26 cellular contexts compared by ENCODE assay signal in genomic region chr9:89037891-89038290, GRCh38. TPM values are rescaled to one million over a fixed set of nuclear protein-coding genes. Genes with fewer than 3 reads are reported as not detected.
A peak's percentile ranks its signal among the peaks of the same experiment; 100 is the strongest.
DNase-seq lines count a peak whose midpoint lies in the region; ATAC-seq and TF ChIP-seq lines count a peak whose summit lies in the region.
"Had no signal": no experiment of that assay in that cellular context is flagged by ENCODE, and none has a peak within 500 bp of the region (broad histone marks: within the 10 kb centered on the region; RNA-seq: fewer than 3 reads in every experiment).

No MANE protein-coding gene starts in this region.

- no peak overlapping the region for H3K4me3 Mint-ChIP-seq in Caco-2 (ENCODE audit: unreplicated experiment)
- H3K4me3 Mint-ChIP-seq: activated CD4-positive, alpha-beta T cell treated with anti-CD3 and anti-CD28 coated beads for 36 hours; activated CD8-positive, alpha-beta T cell treated with anti-CD3 and anti-CD28 coated beads for 36 hours; activated naive CD4-positive, alpha-beta T cell treated with anti-CD3 and anti-CD28 coated beads, Interleukin-2, amount 10 ng/mL, durations not matched to agents 7 days and 5 days; activated T-helper 17 cell treated with anti-CD3 and anti-CD28 coated beads, Interleukin-2, amount 50 U/mL, for 72 hours; CD8-positive, alpha-beta T cell; naive thymus-derived CD4-positive, alpha-beta T cell; T-helper 2 cell treated with Interferon-gamma antibody and Interleukin-4, amounts not matched to agents 5 μg/mL and 100 μg/mL, for 36 hours had no signal

- in situ Hi-C loops in transverse colon (cut with MboI; ENCODE audit: low pct_ligation_motif_present in 1 of 4, low pct_unique_long_range_greater_than_20kb in 1 of 4, low sequenced_read_pairs in 3 of 4) = no loop called here

- no peaks in the 10 kb centered on the region for H3K36me3 ChIP-seq in transverse colon
- no peaks in the 10 kb centered on the region for H3K36me3 ChIP-seq in Caco-2 (ENCODE audit: control insufficient read depth, insufficient read depth, low read length)

- H3K27me3 ChIP-seq in HL-60 (ENCODE audit: insufficient read depth, poor library complexity, severe bottlenecking) (no peaks in the 10 kb centered on the region), dorsolateral prefrontal cortex (no peaks in the 10 kb centered on the region), transverse colon (no peaks in the 10 kb centered on the region), Caco-2 (replicated peaks; ENCODE audit: control insufficient read depth, insufficient read depth, low read length) (no peaks in the 10 kb centered on the region)
- H3K27me3 ChIP-seq: BE2C had no signal

- H3K4me3 ChIP-seq in HL-60 (replicated peaks; ENCODE audit: insufficient read depth, low read length) (no peak overlapping the region), dorsolateral prefrontal cortex (peak overlapping the region in 5 of 59 donors; percentile 9 to 42 (median 18)), transverse colon (no peak overlapping the region), Caco-2 (ENCODE audit: low read depth, low read length) (no peak overlapping the region)
- H3K4me3 ChIP-seq: skin epidermis had no signal

- no peaks in the 10 kb centered on the region for H3K9me3 Mint-ChIP-seq in Caco-2 (ENCODE audit: unreplicated experiment)
- H3K9me3 Mint-ChIP-seq: activated CD8-positive, alpha-beta T cell treated with anti-CD3 and anti-CD28 coated beads for 36 hours; activated naive CD4-positive, alpha-beta T cell treated with anti-CD3 and anti-CD28 coated beads, Interleukin-2, amount 10 ng/mL, durations not matched to agents 7 days and 5 days; activated T-helper 17 cell treated with anti-CD3 and anti-CD28 coated beads, Interleukin-2, amount 50 U/mL, for 72 hours; CD8-positive, alpha-beta T cell; naive thymus-derived CD4-positive, alpha-beta T cell; T-helper 2 cell treated with Interferon-gamma antibody and Interleukin-4, amounts not matched to agents 5 μg/mL and 100 μg/mL, for 36 hours had no signal

- no peaks in the 10 kb centered on the region for H3K27me3 Mint-ChIP-seq in Caco-2 (ENCODE audit: insufficient read depth, unreplicated experiment)

- peak; percentile 9 for ATAC-seq in omental fat pad (ENCODE audit: low FRiP score)
- ATAC-seq: activated CD4-positive, alpha-beta T cell treated with anti-CD3 and anti-CD28 coated beads for 36 hours; activated CD8-positive, alpha-beta T cell treated with anti-CD3 and anti-CD28 coated beads for 36 hours; activated T-helper 17 cell treated with anti-CD3 and anti-CD28 coated beads, Interleukin-2, amount 50 U/mL, for 72 hours; CD8-positive, alpha-beta T cell; HepG2; naive thymus-derived CD4-positive, alpha-beta T cell had no signal

- no peaks in the 10 kb centered on the region for H3K36me3 Mint-ChIP-seq in Caco-2 (ENCODE audit: insufficient read depth, unreplicated experiment)
- H3K36me3 Mint-ChIP-seq: activated naive CD4-positive, alpha-beta T cell treated with anti-CD3 and anti-CD28 coated beads, Interleukin-2, amount 10 ng/mL, durations not matched to agents 7 days and 5 days; CD8-positive, alpha-beta T cell; naive thymus-derived CD4-positive, alpha-beta T cell had no signal

- 74 to 90% methylated on average over 2 to 9 of the region's 9 CpGs for WGBS in transverse colon (ENCODE audit: low coverage in 1 of 2), 2 donors

- BruUV-seq in Caco-2 (replicated peaks; lab: Mats Ljungman, UMichigan) = no TSS peak

- no peak overlapping the region for H3K27ac Mint-ChIP-seq in Caco-2 (ENCODE audit: unreplicated experiment)
- H3K27ac Mint-ChIP-seq: activated CD4-positive, alpha-beta T cell treated with anti-CD3 and anti-CD28 coated beads for 36 hours; activated CD8-positive, alpha-beta T cell treated with anti-CD3 and anti-CD28 coated beads for 36 hours; activated naive CD4-positive, alpha-beta T cell treated with anti-CD3 and anti-CD28 coated beads, Interleukin-2, amount 10 ng/mL, durations not matched to agents 7 days and 5 days; activated T-helper 17 cell treated with anti-CD3 and anti-CD28 coated beads, Interleukin-2, amount 50 U/mL, for 72 hours; CD8-positive, alpha-beta T cell; naive thymus-derived CD4-positive, alpha-beta T cell; T-helper 2 cell treated with Interferon-gamma antibody and Interleukin-4, amounts not matched to agents 5 μg/mL and 100 μg/mL, for 36 hours had no signal

- no peaks in the 10 kb centered on the region for H3K4me1 Mint-ChIP-seq in Caco-2 (ENCODE audit: low read depth, unreplicated experiment)
- H3K4me1 Mint-ChIP-seq: activated CD4-positive, alpha-beta T cell treated with anti-CD3 and anti-CD28 coated beads for 36 hours; activated naive CD4-positive, alpha-beta T cell treated with anti-CD3 and anti-CD28 coated beads, Interleukin-2, amount 10 ng/mL, durations not matched to agents 7 days and 5 days; activated T-helper 17 cell treated with anti-CD3 and anti-CD28 coated beads, Interleukin-2, amount 50 U/mL, for 72 hours; naive thymus-derived CD4-positive, alpha-beta T cell had no signal

- POLR2A ChIA-PET in Caco-2 (lab: Charles Lee) = no interaction called here

- CTCF ChIA-PET in Caco-2 (lab: Charles Lee) = no interaction called here

- H3K4me1 ChIP-seq in transverse colon = peaks cover 0 to 9% (median 0%) of the 10 kb centered on the region in 4 donors
- H3K4me1 ChIP-seq in Caco-2 = no peaks in the 10 kb centered on the region
- H3K4me1 ChIP-seq: BE2C had no signal

- TF ChIP-seq POLR2A in transverse colon (IDR thresholded peaks at IDR 0.05) = no peak

- H3K27ac ChIP-seq in HL-60 (replicated peaks) (peak overlapping the region; percentile 2; the same call in 1 of the 2 replicates), dorsolateral prefrontal cortex (peak overlapping the region in 50 of 59 donors; percentile 2 to 86 (median 58)), transverse colon (peak overlapping the region in 3 of 4 donors; percentile 8 to 20 (median 16))
- H3K27ac ChIP-seq: VCaP had no signal

- DNase-seq in HL-60 (ENCODE audit: low read depth in 1 of 2, low spot score in 1 of 2) (no peak), dorsolateral prefrontal cortex (no peak), omental fat pad (ENCODE audit: low spot score) (no peak), transverse colon (no peak), NCI-H774 (lab: John Stamatoyannopoulos, UW) (no peak), Caco-2 (no peak), COLO668 (lab: John Stamatoyannopoulos, UW; ENCODE audit: unreplicated experiment) (no peak)
- no peak for DNase-seq in NK-92 treated with Interleukin-12 subunit alpha and Interleukin-12 subunit beta, amount 100 ng/mL, for 24 hours (lab: John Stamatoyannopoulos, UW)
- DNase-seq: ACHN; activated CD4-positive, alpha-beta T cell treated with anti-CD3 and anti-CD28 coated beads for 36 hours; activated CD8-positive, alpha-beta T cell treated with anti-CD3 and anti-CD28 coated beads for 36 hours; activated naive CD4-positive, alpha-beta T cell treated with anti-CD3 and anti-CD28 coated beads, Interleukin-2, amount 10 ng/mL, durations not matched to agents 7 days and 5 days; BE2C; CD8-positive, alpha-beta T cell; DMS 273 treated with DMSO at 0.1 percent for 48 hours; effector CD4-positive, alpha-beta T cell; islet precursor cell; naive thymus-derived CD4-positive, alpha-beta T cell; NCI-H1436 treated with DMSO at 0.1 percent for 48 hours; NCI-H2107; stimulated activated naive CD4-positive, alpha-beta T cell had no signal

- H3K9me3 ChIP-seq in transverse colon = no peaks in the 10 kb centered on the region
- no peaks in the 10 kb centered on the region for H3K9me3 ChIP-seq in Caco-2
- H3K9me3 ChIP-seq: BE2C had no signal

- intact Hi-C loops in dorsolateral prefrontal cortex (cut with DNase I) = loop anchor here in 1 of 2 donors (5.0 to 10.0 kb wide), 2 partner anchors 139 to 237 kb away; partner anchors contain the start of gene SHC3
- intact Hi-C loops in transverse colon (cut with DNase I; ENCODE audit: low total_unique reads) = no loop called here
- intact Hi-C loops in Caco-2 (cut with micrococcal nuclease; ENCODE audit: unreplicated experiment) = no loop called here

- no peak for TF ChIP-seq EP300 in transverse colon (IDR thresholded peaks at IDR 0.05; ENCODE audit: low read depth)

- TF ChIP-seq CTCF in HL-60 (IDR thresholded peaks at IDR 0.05; ENCODE audit: insufficient read depth, low read length) (no peak), dorsolateral prefrontal cortex (IDR thresholded peaks at IDR 0.05 in 54 of 56, conservative IDR thresholded peaks at IDR 0.05 in 2 of 56; ENCODE audit: low read depth in 1 of 56, partially characterized antibody in 56 of 56) (no peak), omental fat pad (IDR thresholded peaks at IDR 0.05) (no peak), transverse colon (IDR thresholded peaks at IDR 0.05) (no peak), Caco-2 (IDR thresholded peaks at IDR 0.05; ENCODE audit: insufficient read depth in 1 of 2, low read depth in 1 of 2, low read length in 1 of 2, severe bottlenecking in 1 of 2, unreplicated experiment in 1 of 2) (no peak)

RNA-seq across cellular contexts. Expression of gene S1PR3, which starts 46.6 kb away (rescaled TPM):
- total RNA-seq in dorsolateral prefrontal cortex = 10 to 100 TPM in 37 of 120 experiments, 1 to 10 TPM in 83; 3.0 to 25.8 (median 8.4) TPM
- total RNA-seq in omental fat pad = 10 to 100 TPM; 19.0 to 61.7 (median 30.1) TPM
- total RNA-seq in transverse colon = 10 to 100 TPM in 2 of 4 donors, 1 to 10 TPM in 2; 2.0 to 13.5 (median 8.3) TPM
- 0.95 and 1.00 TPM in 2 replicates for total RNA-seq in Caco-2 (2022)
- total RNA-seq: activated T-helper 17 cell treated with anti-CD3 and anti-CD28 coated beads, Interleukin-2, amount 50 U/mL, for 72 hours had no signal

Comparison
In these comparisons a context has a peak if more than half of its experiments do, and no peak if none do; other contexts are left out.
1. H3K27ac ChIP-seq: peak in every context shown above with its lines; median percentile 58 in dorsolateral prefrontal cortex; 16 in transverse colon; 2 in HL-60.